ENCODE assay signal across 8 cellular contexts in genomic region chr16:57005597-57005996, GRCh38. TPM values are rescaled to one million over a fixed set of nuclear protein-coding genes. Genes with fewer than 3 reads are reported as not detected.
"Had no signal": no experiment of that assay in that cellular context is flagged by ENCODE, and none has a peak within 500 bp of the region (broad histone marks: within the 10 kb centered on the region; RNA-seq: fewer than 3 reads in every experiment).

No MANE protein-coding gene starts in this region.

RNA-seq across cellular contexts. Expression of gene NLRC5, which starts 16.2 kb away (rescaled TPM):
- polyA plus RNA-seq: neural cell had no signal

RNA-seq across cellular contexts. Expression of gene CETP, which starts 43.8 kb away (rescaled TPM):
- total RNA-seq: activated CD4-positive, alpha-beta T cell treated with anti-CD3 and anti-CD28 coated beads, Interleukin-2, amount 10 ng/mL, durations not matched to agents 7 days and 5 days; colonic mucosa; epithelial cell of proximal tubule; fibroblast of lung; foreskin keratinocyte; hepatocyte; tibial nerve had no signal
- polyA plus RNA-seq: foreskin keratinocyte, hepatocyte, neural cell had no signal
